ENCODE assay signal across 1 cellular context in genomic region chr6:44560458-44561061, GRCh38.
TF ChIP-seq lines count a peak whose summit lies in the region.

No MANE protein-coding gene starts in this region.

TF ChIP-seq in GM23338, 12 proteins besides CTCF, POLR2A, EP300 and RAD21 (continued from another document):
- TF ChIP-seq ETS1 (IDR thresholded peaks at IDR 0.05): no peak
- no peak for TF ChIP-seq JUNB (IDR thresholded peaks at IDR 0.05; ENCODE audit: unreplicated experiment)
- TF ChIP-seq STAT1 (IDR thresholded peaks at IDR 0.05; ENCODE audit: unreplicated experiment): no peak
- TF ChIP-seq EZH2 (IDR thresholded peaks at IDR 0.05; ENCODE audit: low read depth, unreplicated experiment): no peak
- no peak for TF ChIP-seq EZH2phosphoT487 (IDR thresholded peaks at IDR 0.05; ENCODE audit: unreplicated experiment)
- TF ChIP-seq ZNF114 (CRISPR knock-in tag; IDR thresholded peaks at IDR 0.05): no peak
- no peak for TF ChIP-seq NANOG (IDR thresholded peaks at IDR 0.05; ENCODE audit: borderline replicate concordance)
- no peak for TF ChIP-seq CREB1 (CRISPR knock-in tag; IDR thresholded peaks at IDR 0.05; ENCODE audit: low read depth)
- TF ChIP-seq ZNF331 (CRISPR knock-in tag; IDR thresholded peaks at IDR 0.05; ENCODE audit: low read depth): no peak
TF ChIP-seq in GM23338: peak in this region for 0.
